In the genomic region with DNA sequence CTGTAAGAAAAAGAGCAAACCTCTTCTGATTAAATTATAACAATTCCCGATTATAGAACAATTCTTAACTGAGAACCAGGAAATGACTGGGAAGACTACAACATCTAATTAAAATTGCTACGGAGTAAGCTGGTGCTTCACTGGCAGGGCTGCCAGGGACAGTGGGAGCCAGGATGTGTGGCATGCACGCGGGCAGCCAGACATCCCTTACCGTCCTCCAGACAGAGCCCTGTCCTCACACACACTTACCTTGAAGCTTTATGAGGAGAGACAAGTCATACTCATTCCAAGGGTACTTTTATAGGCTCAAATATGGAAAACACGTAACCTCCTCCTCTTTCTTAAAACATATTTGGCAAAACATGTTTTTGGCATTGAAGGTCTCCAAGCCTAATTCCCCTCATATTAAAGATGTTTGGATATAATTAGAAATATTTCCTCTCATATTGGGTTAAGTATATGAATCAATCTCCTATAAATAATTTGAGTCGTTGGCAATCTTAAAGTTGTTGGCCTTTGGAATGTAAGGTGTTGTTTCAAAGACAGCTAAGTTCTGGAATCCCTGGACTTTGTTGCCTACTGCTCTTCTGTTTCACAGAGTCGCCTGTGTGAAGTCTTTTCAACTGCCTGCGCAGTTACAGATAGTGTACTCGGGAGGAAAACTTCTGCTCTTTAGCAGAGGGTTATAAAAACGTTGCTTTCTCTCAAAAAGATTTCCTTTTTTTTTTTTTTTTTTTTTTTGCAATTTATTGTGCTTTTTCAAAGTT, we compare ENCODE assay signal across 29 cellular contexts. TPM values are rescaled to one million over a fixed set of nuclear protein-coding genes. Genes with fewer than 3 reads are reported as not detected.
"Had no signal": no experiment of that assay in that cellular context is flagged by ENCODE, and none has a peak within 500 bp of the region (broad histone marks: within the 10 kb centered on the region; RNA-seq: fewer than 3 reads in every experiment).

A gene (minus strand): TSS at position 272 of the 767 bp plus-strand sequence. CDS start 1,900 bp downstream, outside the sequence.

- ATAC-seq: naive thymus-derived CD4-positive, alpha-beta T cell; natural killer cell; pancreas; right cardiac atrium; right lobe of liver; stimulated activated memory B cell treated with anti-CD40 and anti-IgM and Interleukin-4, amounts not matched to agents 10 μg/mL and 1 μg/mL and 100 μg/mL, for 72 hours; stimulated activated naive CD8-positive, alpha-beta T cell treated with anti-CD3 and anti-CD28 coated beads, Interleukin-15, amount 100 ng/mL, for 72 hours; stimulated activated naive CD8-positive, alpha-beta T cell treated with anti-CD3 and anti-CD28 coated beads, Interleukin-15, Interleukin-2, amounts not matched to agents 100 U/mL and 50 U/mL, for 24 hours had no signal

- H3K4me3 Mint-ChIP-seq: naive thymus-derived CD4-positive, alpha-beta T cell; natural killer cell; nephron; stimulated activated memory B cell treated with anti-CD40 and anti-IgM and Interleukin-4, amounts not matched to agents 10 μg/mL and 1 μg/mL and 100 μg/mL, for 72 hours; stimulated activated naive CD8-positive, alpha-beta T cell treated with anti-CD3 and anti-CD28 coated beads, Interleukin-15, amount 100 ng/mL, for 72 hours had no signal

- H3K4me3 ChIP-seq: pancreas, prostate gland, right lobe of liver, sigmoid colon, smooth muscle cell, spleen, suprapubic skin, testis, tibial artery, upper lobe of left lung, vagina had no signal

- H3K9me3 ChIP-seq: neutrophil, pancreas, prostate gland, sigmoid colon, suprapubic skin, testis, tibial artery, upper lobe of left lung, vagina had no signal

- H3K27me3 ChIP-seq: pancreas, right lobe of liver, sigmoid colon, spleen, testis, tibial artery, upper lobe of left lung, vagina had no signal

- H3K36me3 Mint-ChIP-seq: natural killer cell; stimulated activated memory B cell treated with anti-CD40 and anti-IgM and Interleukin-4, amounts not matched to agents 10 μg/mL and 1 μg/mL and 100 μg/mL, for 72 hours had no signal

- DNase-seq: naive thymus-derived CD4-positive, alpha-beta T cell; natural killer cell; nucleus accumbens; pancreas; right cardiac atrium; right lobe of liver; sigmoid colon; spleen; stimulated activated CD4-positive, alpha-beta T cell treated with anti-CD3 and anti-CD28 coated beads, Interleukin-12 subunit alpha, Interleukin-12 subunit beta, amount 100 ng/mL, for 4 hours; stimulated activated CD4-positive, alpha-beta T cell treated with anti-CD3 and anti-CD28 coated beads, Interleukin-1b, Interleukin-23, amount 100 ng/mL, for 48 hours; stimulated activated CD4-positive, alpha-beta T cell treated with anti-CD3 and anti-CD28 coated beads, Interleukin-4, amount 100 ng/mL, for 1 hour; stimulated activated CD4-positive, alpha-beta T cell treated with anti-CD3 and anti-CD28 coated beads, Interleukin-4, amount 100 ng/mL, for 4 hours; stimulated activated CD8-positive, alpha-beta memory T cell treated with anti-CD3 and anti-CD28 coated beads, Interleukin-4, amount 100 ng/mL, for 48 hours; stimulated activated naive CD4-positive, alpha-beta T cell; stimulated activated naive CD8-positive, alpha-beta T cell treated with anti-CD3 and anti-CD28 coated beads, Interleukin-15, amount 100 ng/mL, for 72 hours; stimulated activated naive CD8-positive, alpha-beta T cell treated with anti-CD3 and anti-CD28 coated beads, Interleukin-15, Interleukin-2, amounts not matched to agents 100 U/mL and 50 U/mL, for 24 hours; substantia nigra; testis; tibial artery; upper lobe of left lung had no signal

- H3K27ac ChIP-seq: neutrophil, pancreas, prostate gland, right lobe of liver, spleen, suprapubic skin, testis, tibial artery, upper lobe of left lung, vagina had no signal

- H3K4me1 ChIP-seq: pancreas, prostate gland, right lobe of liver, spleen, suprapubic skin, testis, tibial artery, upper lobe of left lung, vagina had no signal

- H3K9me3 Mint-ChIP-seq: natural killer cell; stimulated activated naive CD8-positive, alpha-beta T cell treated with anti-CD3 and anti-CD28 coated beads, Interleukin-15, amount 100 ng/mL, for 72 hours had no signal

- H3K27ac Mint-ChIP-seq: naive thymus-derived CD4-positive, alpha-beta T cell; natural killer cell; nephron; stimulated activated memory B cell treated with anti-CD40 and anti-IgM and Interleukin-4, amounts not matched to agents 10 μg/mL and 1 μg/mL and 100 μg/mL, for 72 hours; stimulated activated naive CD8-positive, alpha-beta T cell treated with anti-CD3 and anti-CD28 coated beads, Interleukin-15, amount 100 ng/mL, for 72 hours had no signal

- H3K4me2 ChIP-seq: smooth muscle cell had no signal

- H3K36me3 ChIP-seq: neutrophil, pancreas, prostate gland, right lobe of liver, sigmoid colon, spleen, suprapubic skin, tibial artery, upper lobe of left lung, vagina had no signal

- H3K27me3 Mint-ChIP-seq: stimulated activated memory B cell treated with anti-CD40 and anti-IgM and Interleukin-4, amounts not matched to agents 10 μg/mL and 1 μg/mL and 100 μg/mL, for 72 hours; stimulated activated naive CD8-positive, alpha-beta T cell treated with anti-CD3 and anti-CD28 coated beads, Interleukin-15, amount 100 ng/mL, for 72 hours had no signal

- H3K4me1 Mint-ChIP-seq: naive thymus-derived CD4-positive, alpha-beta T cell; natural killer cell; nephron; stimulated activated memory B cell treated with anti-CD40 and anti-IgM and Interleukin-4, amounts not matched to agents 10 μg/mL and 1 μg/mL and 100 μg/mL, for 72 hours; stimulated activated naive CD8-positive, alpha-beta T cell treated with anti-CD3 and anti-CD28 coated beads, Interleukin-15, amount 100 ng/mL, for 72 hours had no signal

RNA-seq across cellular contexts. Expression of the gene that starts here (rescaled TPM):
- total RNA-seq: naive thymus-derived CD4-positive, alpha-beta T cell; natural killer cell; osteocyte; pancreas; renal cortical epithelial cell; smooth muscle cell; suprapubic skin; vagina had no signal
